25 cellular contexts compared by ENCODE assay signal in genomic region chr6:2464641-2465040, GRCh38.
"Had no signal": no experiment of that assay in that cellular context is flagged by ENCODE, and none has a peak within 500 bp of the region (broad histone marks: within the 10 kb centered on the region; RNA-seq: fewer than 3 reads in every experiment).

No MANE protein-coding gene starts in this region.

- H3K27me3 ChIP-seq: testis, thyroid gland, tibial artery, tibial nerve, upper lobe of left lung, upper lobe of right lung, uterus, vagina had no signal

- H3K9me3 ChIP-seq: stomach, suprapubic skin, testis, thoracic aorta, thyroid gland, tibial artery, tibial nerve, transverse colon, upper lobe of left lung, upper lobe of right lung, uterus, vagina had no signal

- ATAC-seq: stimulated activated effector memory CD8-positive, alpha-beta T cell treated with anti-CD3 and anti-CD28 coated beads, Interleukin-12 subunit alpha, Interleukin-12 subunit beta, amount 100 ng/mL, for 72 hours; stimulated activated memory B cell treated with anti-CD40 and anti-IgM and Interleukin-4, amounts not matched to agents 10 μg/mL and 1 μg/mL and 100 μg/mL, for 72 hours; stimulated activated naive B cell treated with anti-CD40 and anti-IgM and Interleukin-4, amounts not matched to agents 10 μg/mL and 1 μg/mL and 100 μg/mL, for 72 hours; stimulated activated naive CD8-positive, alpha-beta T cell treated with anti-CD3 and anti-CD28 coated beads, Interleukin-15, amount 100 ng/mL, for 72 hours; stimulated activated naive CD8-positive, alpha-beta T cell treated with anti-CD3 and anti-CD28 coated beads, Interleukin-15, Interleukin-2, amounts not matched to agents 100 U/mL and 50 U/mL, for 24 hours; upper lobe of right lung had no signal

- H3K4me1 ChIP-seq: stomach, suprapubic skin, testis, thyroid gland, tibial nerve, transverse colon, upper lobe of left lung, upper lobe of right lung, uterus, vagina had no signal

- H3K4me3 ChIP-seq: stomach, suprapubic skin, testis, thoracic aorta, thyroid gland, tibial artery, tibial nerve, transverse colon, upper lobe of left lung, upper lobe of right lung, uterus, vagina had no signal

- H3K36me3 ChIP-seq: stomach, suprapubic skin, thoracic aorta, thyroid gland, tibial artery, tibial nerve, transverse colon, upper lobe of left lung, upper lobe of right lung, uterus, vagina had no signal

- H3K27ac ChIP-seq: stomach, suprapubic skin, testis, thoracic aorta, thyroid gland, tibial artery, tibial nerve, transverse colon, upper lobe of left lung, upper lobe of right lung, uterus, vagina had no signal

- DNase-seq: stimulated activated CD4-positive, alpha-beta T cell treated with anti-CD3 and anti-CD28 coated beads, Interleukin-2, amount 100 ng/mL, for 48 hours; stimulated activated CD4-positive, alpha-beta T cell treated with anti-CD3 and anti-CD28 coated beads, Interleukin-4, amount 100 ng/mL, for 1 hour; stimulated activated CD4-positive, alpha-beta T cell treated with anti-CD3 and anti-CD28 coated beads, Interleukin-4, amount 100 ng/mL, for 24 hours; stimulated activated CD4-positive, alpha-beta T cell treated with anti-CD3 and anti-CD28 coated beads, Interleukin-4, amount 100 ng/mL, for 4 hours; stimulated activated CD8-positive, alpha-beta memory T cell treated with anti-CD3 and anti-CD28 coated beads, Interleukin-4, amount 100 ng/mL, for 48 hours; stimulated activated naive B cell treated with anti-CD40 and anti-IgM and Interleukin-4, amounts not matched to agents 10 μg/mL and 1 μg/mL and 100 μg/mL, for 72 hours; stimulated activated naive CD4-positive, alpha-beta T cell; stimulated activated naive CD4-positive, alpha-beta T cell treated with Interleukin-2 at 50 U/mL for 16 hours; stimulated activated naive CD8-positive, alpha-beta T cell treated with anti-CD3 and anti-CD28 coated beads, Interleukin-15, amount 100 ng/mL, for 72 hours; stimulated activated naive CD8-positive, alpha-beta T cell treated with anti-CD3 and anti-CD28 coated beads, Interleukin-15, Interleukin-2, amounts not matched to agents 100 U/mL and 50 U/mL, for 24 hours; stomach; substantia nigra; testis; thyroid gland; tibial artery; transverse colon; upper lobe of left lung; upper lobe of right lung; uterus had no signal
